In the genomic region with DNA sequence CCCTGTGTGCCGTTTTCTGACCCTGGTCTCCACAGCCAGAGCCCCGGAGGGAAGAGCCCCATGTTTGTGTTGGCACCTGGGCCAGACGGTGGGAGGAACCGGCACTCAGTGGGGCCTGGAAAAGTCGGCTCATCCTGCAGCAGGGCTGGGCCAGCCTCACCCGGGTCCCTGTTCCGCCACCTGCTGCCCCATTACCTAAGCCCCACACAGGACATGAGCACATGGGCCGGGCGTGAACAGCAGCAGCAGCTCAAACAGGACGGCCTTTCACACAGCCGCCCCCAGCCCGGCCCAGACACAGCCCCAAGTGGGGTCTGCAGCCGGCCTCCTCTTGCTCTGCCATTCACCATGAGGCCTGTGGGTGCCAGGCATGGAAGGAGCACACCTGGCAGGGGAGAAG, we compare ENCODE assay signal across 26 cellular contexts.
A peak's percentile ranks its signal among the peaks of the same experiment; 100 is the strongest.
DNase-seq lines count a peak whose midpoint lies in the region; FAIRE-seq and TF ChIP-seq lines count a peak whose summit lies in the region.
"Had no signal": no experiment of that assay in that cellular context is flagged by ENCODE, and none has a peak within 500 bp of the region (broad histone marks: within the 10 kb centered on the region; RNA-seq: fewer than 3 reads in every experiment).

No MANE protein-coding gene starts in this region.

- no peaks in the 10 kb centered on the region for H3K79me2 ChIP-seq in H1 (ENCODE audit: control insufficient read depth in 1 of 2, insufficient read depth in 2 of 2, low read length in 2 of 2)

- H3K9me3 Mint-ChIP-seq in activated naive CD4-positive, alpha-beta T cell treated with anti-CD3 and anti-CD28 coated beads for 36 hours: no peaks in the 10 kb centered on the region

- peaks cover 4 to 8% (median 6%) of the 10 kb centered on the region in 4 experiments; a peak in 6 of 7 replicates for H3K4me1 ChIP-seq in H1 (replicated peaks in 1 of 4; ENCODE audit: control insufficient read depth in 3 of 4, insufficient read depth in 4 of 4, low read length in 3 of 4)
- H3K4me1 ChIP-seq in neuronal stem cell (ENCODE audit: control insufficient read depth in 2 of 2, insufficient read depth in 1 of 2, low read depth in 1 of 2, low read length in 2 of 2): peaks cover 23 to 25% of the 10 kb centered on the region in 2 donors

- H3K23ac ChIP-seq in H1 (ENCODE audit: insufficient read length) (no peak overlapping the region), neuronal stem cell (ENCODE audit: low read depth, low read length, poor library complexity) (no peak overlapping the region)

- H3K27me3 Mint-ChIP-seq in activated naive CD4-positive, alpha-beta T cell treated with anti-CD3 and anti-CD28 coated beads for 36 hours (ENCODE audit: low read depth): no peaks in the 10 kb centered on the region
- H3K27me3 Mint-ChIP-seq: CD4-positive, alpha-beta T cell had no signal

- H2BK15ac ChIP-seq in H1 (ENCODE audit: low read length) (0 out of 2 replicates have a peak overlapping the region, but pooled peaks have one; percentile 81), neuronal stem cell (ENCODE audit: low read length) (peak overlapping the region; percentile 29)

- no peaks in the 10 kb centered on the region for H3K23me2 ChIP-seq in H1 (ENCODE audit: low read depth, low read length)

- TF ChIP-seq POLR2A in H1 (IDR thresholded peaks at IDR 0.05; ENCODE audit: control extremely low read depth in 1 of 2, low read depth in 2 of 2, low read length in 2 of 2): no peak

- H3K9me3 ChIP-seq in H1 (ENCODE audit: insufficient read depth in 2 of 2, low read depth in 1 of 2, low read length in 1 of 2): peaks cover 4 to 5% of the 10 kb centered on the region in 2 experiments; a peak in 1 of 4 replicates
- H3K9me3 ChIP-seq in neuronal stem cell (replicated peaks in 1 of 2; ENCODE audit: control insufficient read depth in 2 of 2, insufficient read depth in 1 of 2, low read depth in 1 of 2, low read length in 2 of 2): peaks cover 0 to 3% of the 10 kb centered on the region in 2 donors

- FAIRE-seq in H1 (lab: Jason Lieb, UNC): no peak
- FAIRE-seq: A204.1, GM12878 had no signal

- no peaks in the 10 kb centered on the region for H4K20me1 ChIP-seq in H1 (replicated peaks in 1 of 2; ENCODE audit: control insufficient read depth in 1 of 2, insufficient read depth in 2 of 2, low read length in 2 of 2)
- H4K20me1 ChIP-seq: BLaER1 treated with 17β-estradiol and CSF1 and Interleukin-3, amounts not matched to agents 10 nM and 100 nM had no signal

- no peak overlapping the region for H2AFZ ChIP-seq in H1 (ENCODE audit: low read length)
- no peak overlapping the region for H2AFZ ChIP-seq in neuronal stem cell (ENCODE audit: low read length)

- POLR2A ChIA-PET in H1 (lab: Charles Lee; ENCODE audit: partially characterized antibody): no interaction called here

- no peak overlapping the region for H3K4me3 ChIP-seq in H1 (ENCODE audit: extremely low read depth in 1 of 4, insufficient read depth in 2 of 4, low read depth in 3 of 4, low read length in 4 of 4)
- no peak overlapping the region for H3K4me3 ChIP-seq in neuronal stem cell (ENCODE audit: low read length in 2 of 2)
- H3K4me3 ChIP-seq: BLaER1 treated with 17β-estradiol and CSF1 and Interleukin-3, amounts not matched to agents 10 nM and 100 nM; GM12878; SJCRH30 had no signal

- H4K91ac ChIP-seq in H1 (replicated peaks; ENCODE audit: insufficient read length, low read length): peak overlapping the region; percentile 39
- H4K91ac ChIP-seq in neuronal stem cell (ENCODE audit: low read depth, low read length, poor library complexity): no peak overlapping the region

- H3K9ac ChIP-seq in H1 (replicated peaks in 1 of 4; ENCODE audit: extremely low read depth in 1 of 4, low read depth in 3 of 4, low read length in 3 of 4) (no peak overlapping the region), neuronal stem cell (ENCODE audit: low read depth, low read length, poor library complexity) (no peak overlapping the region)
- H3K9ac ChIP-seq: BLaER1 treated with 17β-estradiol and CSF1 and Interleukin-3, amounts not matched to agents 10 nM and 100 nM had no signal

- 0 out of 2 replicates have a peak overlapping the region, but pooled peaks have one; percentile 86 for H2BK20ac ChIP-seq in H1 (ENCODE audit: low read length)

- CTCF ChIA-PET in H1 (lab: Charles Lee; ENCODE audit: partially characterized antibody): no interaction called here
- CTCF ChIA-PET in activated naive CD4-positive, alpha-beta T cell treated with anti-CD3 and anti-CD28 coated beads for 36 hours (lab: Charles Lee): no interaction called here

- H3K56ac ChIP-seq in H1 (replicated peaks; ENCODE audit: insufficient read length, low read depth, low read length): no peak overlapping the region

- H3K4me1 Mint-ChIP-seq in activated naive CD4-positive, alpha-beta T cell treated with anti-CD3 and anti-CD28 coated beads for 36 hours (ENCODE audit: low read depth): no peaks in the 10 kb centered on the region

- no peak overlapping the region for H3K27ac ChIP-seq in H1 (ENCODE audit: low read depth, low read length)
- H3K27ac ChIP-seq in neuronal stem cell (replicated peaks; ENCODE audit: low read length): no peak overlapping the region
- H3K27ac ChIP-seq: BLaER1 treated with 17β-estradiol and CSF1 and Interleukin-3, amounts not matched to agents 10 nM and 100 nM; SJCRH30 had no signal

- H2BK120ac ChIP-seq in H1 (replicated peaks; ENCODE audit: low read depth, low read length) (no peak overlapping the region), neuronal stem cell (ENCODE audit: low read depth, low read length) (no peak overlapping the region)

- H3K18ac ChIP-seq in H1 (ENCODE audit: extremely low read depth, low read length) (no peak overlapping the region; the same call in 1 of the 2 replicates), neuronal stem cell (ENCODE audit: low read length) (peak overlapping the region; percentile 80)

- TF ChIP-seq CTCF in H1 (IDR thresholded peaks at IDR 0.05; ENCODE audit: control extremely low read depth in 1 of 3, insufficient read depth in 1 of 3, low read depth in 1 of 3, low read length in 3 of 3): no peak

- TF ChIP-seq RAD21 in Ishikawa (IDR thresholded peaks at IDR 0.05; ENCODE audit: low read depth) (no peak), H1 (IDR thresholded peaks at IDR 0.05 in 1 of 2, conservative IDR thresholded peaks at IDR 0.05 in 1 of 2; ENCODE audit: low read depth in 2 of 2, low read length in 2 of 2) (no peak)

- H3K14ac ChIP-seq in H1 (ENCODE audit: insufficient read length) (no peak overlapping the region), neuronal stem cell (ENCODE audit: low read length) (no peak overlapping the region)

- WGBS in H1 (ENCODE audit: extremely low coverage in 1 of 2, insufficient coverage in 1 of 2, insufficient read length in 1 of 2, insufficient replicate concordance in 2 of 2, low coverage in 1 of 2, low lambda C conversion rate in 2 of 2, missing lambda C conversion rate in 1 of 2), 2 experiments: 89% methylated on average over 10 of the region's 13 CpGs; no CpG with 5 or more reads in 1 of the 2 experiments
- WGBS in neuronal stem cell (ENCODE audit: extremely low coverage in 2 of 2, insufficient read length in 2 of 2, insufficient replicate concordance in 1 of 2), 2 donors: no CpG with 5 or more reads among the region's 13 CpGs

- H3K4ac ChIP-seq in H1 (replicated peaks; ENCODE audit: insufficient read length, low read depth, low read length): no peak overlapping the region
- no peak overlapping the region for H3K4ac ChIP-seq in neuronal stem cell (ENCODE audit: low read length)

- no peak overlapping the region; the same call in 1 of the 2 replicates for H4K8ac ChIP-seq in H1 (ENCODE audit: extremely low read depth, insufficient read depth, low read length)
- no peak overlapping the region for H4K8ac ChIP-seq in neuronal stem cell (ENCODE audit: low read depth, low read length)

- H3K27me3 ChIP-seq in H1 (replicated peaks in 1 of 4; ENCODE audit: control insufficient read depth in 3 of 4, extremely low read depth in 1 of 4, insufficient read depth in 3 of 4, low read length in 3 of 4): peaks cover 0 to 8% (median 7%) of the 10 kb centered on the region in 4 experiments; a peak in 6 of 7 replicates
- no peaks in the 10 kb centered on the region for H3K27me3 ChIP-seq in neuronal stem cell (ENCODE audit: control insufficient read depth in 3 of 3, insufficient read depth in 3 of 3, low read depth in 1 of 3, low read length in 3 of 3)
- H3K27me3 ChIP-seq: BLaER1 treated with 17β-estradiol and CSF1 and Interleukin-3, amounts not matched to agents 10 nM and 100 nM; SJCRH30 had no signal

- H2BK12ac ChIP-seq in H1 (ENCODE audit: low read depth, low read length) (no peak overlapping the region), neuronal stem cell (ENCODE audit: low read length) (peak overlapping the region; percentile 91)

- intact Hi-C loops in activated naive CD4-positive, alpha-beta T cell treated with anti-CD3 and anti-CD28 coated beads for 36 hours (cut with micrococcal nuclease): no loop called here

- no peak overlapping the region for H3K4me2 ChIP-seq in H1 (ENCODE audit: insufficient read depth in 1 of 2, low read depth in 2 of 2, low read length in 2 of 2)
- no peak overlapping the region for H3K4me2 ChIP-seq in neuronal stem cell (ENCODE audit: insufficient read depth, low read length, poor library complexity, severe bottlenecking)
- H3K4me2 ChIP-seq: BLaER1 treated with 17β-estradiol and CSF1 and Interleukin-3, amounts not matched to agents 10 nM and 100 nM had no signal

- no peaks in the 10 kb centered on the region for H3K36me3 Mint-ChIP-seq in activated naive CD4-positive, alpha-beta T cell treated with anti-CD3 and anti-CD28 coated beads for 36 hours (ENCODE audit: low read depth)

- H3K79me1 ChIP-seq in H1 (ENCODE audit: low read depth, low read length) (no peaks in the 10 kb centered on the region), neuronal stem cell (ENCODE audit: low read depth, low read length) (no peaks in the 10 kb centered on the region)

- TF ChIP-seq EP300 in Ishikawa (IDR thresholded peaks at IDR 0.05; ENCODE audit: borderline replicate concordance): no peak
- no peak for TF ChIP-seq EP300 in H1 (IDR thresholded peaks at IDR 0.05; ENCODE audit: borderline replicate concordance in 1 of 2, low read depth in 2 of 2, low read length in 2 of 2)

- H3K27ac Mint-ChIP-seq in activated naive CD4-positive, alpha-beta T cell treated with anti-CD3 and anti-CD28 coated beads for 36 hours: no peak overlapping the region
- H3K27ac Mint-ChIP-seq: CD4-positive, alpha-beta T cell had no signal

- DNase-seq in Daoy (ENCODE audit: low read depth): peak; percentile 55
- no peak for DNase-seq in H1 (ENCODE audit: low read depth in 1 of 2, low spot score in 2 of 2)
- DNase-seq in neuronal stem cell (ENCODE audit: low spot score): no peak
- DNase-seq in AG20443 (ENCODE audit: low spot score): no peak
- no peak for DNase-seq in ecto neural progenitor cell (ENCODE audit: low spot score)
- no peak for DNase-seq in activated naive CD4-positive, alpha-beta T cell treated with anti-CD3 and anti-CD28 coated beads for 36 hours
- DNase-seq: AML-193; CD4-positive, alpha-beta T cell; COR-L47; GDM1; H7; Karpas-422; NCI-H1092; NCI-H1436; NCI-H1930; NCI-H2107; NCI-H446; NCI-H524 treated with DMSO at 0.1 percent for 48 hours; NCI-H82; NK-92 treated with Interleukin-12 subunit alpha and Interleukin-12 subunit beta, amount 100 ng/mL, for 24 hours; PC-3; SJCRH30 had no signal

- H3K4me3 Mint-ChIP-seq in activated naive CD4-positive, alpha-beta T cell treated with anti-CD3 and anti-CD28 coated beads for 36 hours: no peak overlapping the region
- H3K4me3 Mint-ChIP-seq: CD4-positive, alpha-beta T cell had no signal

- H4K5ac ChIP-seq in H1 (ENCODE audit: insufficient read length, low read depth, low read length): no peak overlapping the region

- H2AK5ac ChIP-seq in H1 (ENCODE audit: low read depth, low read length) (no peak overlapping the region), neuronal stem cell (ENCODE audit: low read depth, low read length) (peak overlapping the region; percentile 86)

- H3K36me3 ChIP-seq in H1 (ENCODE audit: control insufficient read depth in 2 of 4, insufficient read depth in 4 of 4, low read length in 3 of 4) (no peaks in the 10 kb centered on the region), neuronal stem cell (replicated peaks in 1 of 2; ENCODE audit: control insufficient read depth in 2 of 2, insufficient read depth in 2 of 2, low read length in 2 of 2) (no peaks in the 10 kb centered on the region)
- H3K36me3 ChIP-seq: BLaER1 treated with 17β-estradiol and CSF1 and Interleukin-3, amounts not matched to agents 10 nM and 100 nM; SJCRH30 had no signal

- H2BK5ac ChIP-seq in H1 (ENCODE audit: low read depth, low read length): no peak overlapping the region
- no peak overlapping the region for H2BK5ac ChIP-seq in neuronal stem cell (ENCODE audit: low read length)
